In genomic region chr4:22500831-22501714, GRCh38 we compare ENCODE assay signal across 10 cellular contexts. TPM values are rescaled to one million over a fixed set of nuclear protein-coding genes. Genes with fewer than 3 reads are reported as not detected.
A peak's percentile ranks its signal among the peaks of the same experiment; 100 is the strongest.
DNase-seq lines count a peak whose midpoint lies in the region; ATAC-seq lines count a peak whose summit lies in the region.
"Had no signal": no experiment of that assay in that cellular context is flagged by ENCODE, and none has a peak within 500 bp of the region (broad histone marks: within the 10 kb centered on the region; RNA-seq: fewer than 3 reads in every experiment).

No MANE protein-coding gene starts in this region.

- POLR2A ChIA-PET in activated CD4-positive, alpha-beta T cell treated with anti-CD3 and anti-CD28 coated beads for 36 hours (lab: Charles Lee): interaction anchor here (0.6 to 0.8 kb wide), 2 partner anchors 14 to 57 kb away, joined by 3 to 6 read pairs; no protein-coding TSS in a partner anchor

- DNase-seq in activated CD4-positive, alpha-beta T cell treated with anti-CD3 and anti-CD28 coated beads for 36 hours: peak; percentile 66
- no peak for DNase-seq in activated CD4-positive, alpha-beta T cell treated with anti-CD3 and anti-CD28 coated beads, Interleukin-2, amount 50 U/mL, for 4 hours
- DNase-seq in SW 1271 (lab: John Stamatoyannopoulos, UW) (peak; percentile 14 to 20), kidney glomerular epithelial cell (lab: John Stamatoyannopoulos, UW) (peak; percentile 80), NCI-H1436 (lab: John Stamatoyannopoulos, UW) (no peak), HuH-7 (ENCODE audit: low spot score) (no peak), Right ventricle myocardium superior (no peak)
- DNase-seq in stimulated activated naive B cell treated with anti-CD40 and anti-IgM and Interleukin-4, amounts not matched to agents 10 μg/mL and 1 μg/mL and 100 μg/mL, for 72 hours: no peak
- DNase-seq: NK-92 treated with Interleukin-12 subunit alpha and Interleukin-12 subunit beta, amount 100 ng/mL, for 24 hours had no signal

- peaks cover 29% of the 10 kb centered on the region for H3K4me1 Mint-ChIP-seq in activated CD4-positive, alpha-beta T cell treated with anti-CD3 and anti-CD28 coated beads for 36 hours
- peaks cover 0 to 6% of the 10 kb centered on the region in 2 donors for H3K4me1 Mint-ChIP-seq in stimulated activated naive B cell treated with anti-CD40 and anti-IgM and Interleukin-4, amounts not matched to agents 10 μg/mL and 1 μg/mL and 100 μg/mL, for 72 hours
- H3K4me1 Mint-ChIP-seq: central memory CD8-positive, alpha-beta T cell had no signal

- ATAC-seq in activated CD4-positive, alpha-beta T cell treated with anti-CD3 and anti-CD28 coated beads for 36 hours: peak; percentile 97
- ATAC-seq in stimulated activated naive B cell treated with anti-CD40 and anti-IgM and Interleukin-4, amounts not matched to agents 10 μg/mL and 1 μg/mL and 100 μg/mL, for 72 hours (replicated peaks): peak; percentile 75 to 80
- ATAC-seq in Right ventricle myocardium superior (ENCODE audit: poor library complexity): no peak

- H3K27ac Mint-ChIP-seq in activated CD4-positive, alpha-beta T cell treated with anti-CD3 and anti-CD28 coated beads for 36 hours: no peak overlapping the region
- H3K27ac Mint-ChIP-seq in stimulated activated naive B cell treated with anti-CD40 and anti-IgM and Interleukin-4, amounts not matched to agents 10 μg/mL and 1 μg/mL and 100 μg/mL, for 72 hours: no peak overlapping the region

- H3K9me3 Mint-ChIP-seq in activated CD4-positive, alpha-beta T cell treated with anti-CD3 and anti-CD28 coated beads for 36 hours (ENCODE audit: low read depth): peaks cover 1% of the 10 kb centered on the region
- no peaks in the 10 kb centered on the region for H3K9me3 Mint-ChIP-seq in stimulated activated naive B cell treated with anti-CD40 and anti-IgM and Interleukin-4, amounts not matched to agents 10 μg/mL and 1 μg/mL and 100 μg/mL, for 72 hours
- H3K9me3 Mint-ChIP-seq: central memory CD8-positive, alpha-beta T cell had no signal

- CTCF ChIA-PET in activated CD4-positive, alpha-beta T cell treated with anti-CD3 and anti-CD28 coated beads for 36 hours (lab: Charles Lee): interaction anchor here (0.5 to 1.3 kb wide), 6 partner anchors 12 to 688 kb away, joined by 3 to 8 read pairs (median 4); no protein-coding TSS in a partner anchor

- no peaks in the 10 kb centered on the region for H3K27me3 Mint-ChIP-seq in activated CD4-positive, alpha-beta T cell treated with anti-CD3 and anti-CD28 coated beads for 36 hours
- H3K27me3 Mint-ChIP-seq in stimulated activated naive B cell treated with anti-CD40 and anti-IgM and Interleukin-4, amounts not matched to agents 10 μg/mL and 1 μg/mL and 100 μg/mL, for 72 hours: no peaks in the 10 kb centered on the region
- H3K27me3 Mint-ChIP-seq: central memory CD8-positive, alpha-beta T cell had no signal

- intact Hi-C loops in activated CD4-positive, alpha-beta T cell treated with anti-CD3 and anti-CD28 coated beads for 36 hours (cut with DNase I, micrococcal nuclease): loop anchor here (1.0 to 5.0 kb wide), 2 partner anchors 57 to 171 kb away; no protein-coding TSS in a partner anchor
- intact Hi-C loops in Right ventricle myocardium superior (cut with DNase I): no loop called here

- peaks cover 7% of the 10 kb centered on the region for H3K36me3 Mint-ChIP-seq in activated CD4-positive, alpha-beta T cell treated with anti-CD3 and anti-CD28 coated beads for 36 hours (ENCODE audit: low read depth)
- no peaks in the 10 kb centered on the region for H3K36me3 Mint-ChIP-seq in stimulated activated naive B cell treated with anti-CD40 and anti-IgM and Interleukin-4, amounts not matched to agents 10 μg/mL and 1 μg/mL and 100 μg/mL, for 72 hours

- H3K4me3 Mint-ChIP-seq in activated CD4-positive, alpha-beta T cell treated with anti-CD3 and anti-CD28 coated beads for 36 hours: peak overlapping the region; percentile 12
- no peak overlapping the region for H3K4me3 Mint-ChIP-seq in stimulated activated naive B cell treated with anti-CD40 and anti-IgM and Interleukin-4, amounts not matched to agents 10 μg/mL and 1 μg/mL and 100 μg/mL, for 72 hours
- H3K4me3 Mint-ChIP-seq: central memory CD8-positive, alpha-beta T cell had no signal

RNA-seq across cellular contexts. Expression of gene ADGRA3, which starts 14.8 kb away (rescaled TPM):
- 10 to 100 TPM; 10.8 to 15.2 TPM for total RNA-seq in activated CD4-positive, alpha-beta T cell treated with anti-CD3 and anti-CD28 coated beads for 36 hours
- 34.3 TPM for total RNA-seq in Right ventricle myocardium superior

Comparison
In these comparisons a context has a peak if more than half of its experiments do, and no peak if none do; other contexts are left out.
1. DNase-seq: peak in activated CD4-positive, alpha-beta T cell treated with anti-CD3 and anti-CD28 coated beads for 36 hours (single experiment), SW 1271 (2 of 2) and kidney glomerular epithelial cell (single experiment); none in activated CD4-positive, alpha-beta T cell treated with anti-CD3 and anti-CD28 coated beads, Interleukin-2, amount 50 U/mL, for 4 hours (0 of 2), stimulated activated naive B cell treated with anti-CD40 and anti-IgM and Interleukin-4, amounts not matched to agents 10 μg/mL and 1 μg/mL and 100 μg/mL, for 72 hours (single experiment), NCI-H1436 (single experiment), HuH-7 (single experiment) and Right ventricle myocardium superior (single experiment).